In genomic region chr2:24410976-24411375, GRCh38 we compare ENCODE assay signal across 1 cellular context.
TF ChIP-seq lines count a peak whose summit lies in the region.

No MANE protein-coding gene starts in this region.

TF ChIP-seq in GM12878, 131 proteins besides CTCF, POLR2A, EP300 and RAD21 (continued from another document):
- TF ChIP-seq, protein P1, sequence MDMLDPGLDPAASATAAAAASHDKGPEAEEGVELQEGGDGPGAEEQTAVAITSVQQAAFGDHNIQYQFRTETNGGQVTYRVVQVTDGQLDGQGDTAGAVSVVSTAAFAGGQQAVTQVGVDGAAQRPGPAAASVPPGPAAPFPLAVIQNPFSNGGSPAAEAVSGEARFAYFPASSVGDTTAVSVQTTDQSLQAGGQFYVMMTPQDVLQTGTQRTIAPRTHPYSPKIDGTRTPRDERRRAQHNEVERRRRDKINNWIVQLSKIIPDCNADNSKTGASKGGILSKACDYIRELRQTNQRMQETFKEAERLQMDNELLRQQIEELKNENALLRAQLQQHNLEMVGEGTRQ (IDR thresholded peaks at IDR 0.05; ENCODE audit: borderline replicate concordance, low read depth, low read length): no peak
- TF ChIP-seq FOXK2 (IDR thresholded peaks at IDR 0.05): no peak
